ENCODE assay signal across 27 cellular contexts in the genomic region with DNA sequence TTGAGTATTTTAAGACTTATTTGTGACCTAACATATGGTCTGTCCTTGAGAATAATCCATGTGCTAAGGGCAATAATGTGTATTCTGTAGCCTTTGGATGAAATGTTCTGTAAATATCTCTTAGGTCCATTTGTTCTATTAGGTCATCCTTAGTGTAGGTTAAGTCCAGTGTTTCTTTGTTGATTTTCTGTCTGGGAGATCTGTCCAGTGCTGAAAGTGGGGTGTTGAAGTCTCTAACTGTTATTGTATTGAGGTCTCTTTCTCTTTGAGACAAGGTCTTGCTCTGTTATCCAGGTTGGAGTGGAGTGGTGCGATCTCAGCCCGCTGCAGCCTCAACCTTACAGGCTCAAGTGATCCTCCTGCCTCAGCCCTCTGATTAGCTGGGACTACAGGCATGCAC.
"Had no signal": no experiment of that assay in that cellular context is flagged by ENCODE, and none has a peak within 500 bp of the region (broad histone marks: within the 10 kb centered on the region; RNA-seq: fewer than 3 reads in every experiment).

No MANE protein-coding gene starts in this region.

- DNase-seq: cortex of kidney; effector memory CD8-positive, alpha-beta T cell; erythroblast; esophagus squamous epithelium; hypothalamus; immature natural killer cell; islet precursor cell; kidney glomerular epithelial cell; left colon; left ventricle myocardium inferior; lower lobe of right lung; natural killer cell; occipital lobe; ovary; posterior cingulate gyrus; psoas muscle; right cardiac atrium; spleen; stimulated activated CD4-positive, alpha-beta T cell treated with anti-CD3 and anti-CD28 coated beads, Interleukin-4, amount 100 ng/mL, for 4 hours; stimulated activated naive CD8-positive, alpha-beta T cell treated with anti-CD3 and anti-CD28 coated beads, Interleukin-15, Interleukin-2, amounts not matched to agents 100 U/mL and 50 U/mL, for 24 hours; substantia nigra; testis; tibial artery had no signal

- H3K4me3 ChIP-seq: esophagus squamous epithelium, left ventricle myocardium inferior, lower lobe of right lung, ovary, psoas muscle, skin epidermis, spleen, testis, tibial artery had no signal

- H3K36me3 ChIP-seq: esophagus squamous epithelium, left ventricle myocardium inferior, lower lobe of right lung, ovary, spleen, tibial artery had no signal

- H3K27ac ChIP-seq: esophagus squamous epithelium, left ventricle myocardium inferior, lower lobe of right lung, ovary, psoas muscle, skin epidermis, spleen, testis, tibial artery had no signal

- H3K27me3 ChIP-seq: ovary, spleen, testis had no signal

- FAIRE-seq: endometrium, frontal cortex had no signal

- ATAC-seq: effector memory CD8-positive, alpha-beta T cell; left colon; lower lobe of right lung; natural killer cell; psoas muscle; right cardiac atrium; stimulated activated memory B cell treated with anti-CD40 and anti-IgM and Interleukin-4, amounts not matched to agents 10 μg/mL and 1 μg/mL and 100 μg/mL, for 72 hours; stimulated activated naive CD8-positive, alpha-beta T cell treated with anti-CD3 and anti-CD28 coated beads, Interleukin-15, Interleukin-2, amounts not matched to agents 100 U/mL and 50 U/mL, for 24 hours had no signal

- H3K9me3 ChIP-seq: ovary, testis, tibial artery had no signal

- H3K4me1 ChIP-seq: esophagus squamous epithelium, lower lobe of right lung, psoas muscle, spleen, testis, tibial artery had no signal
